Comparison of ENCODE assay signal across 21 cellular contexts in genomic region chr4:148254818-148255366, GRCh38.
"Had no signal": no experiment of that assay in that cellular context is flagged by ENCODE, and none has a peak within 500 bp of the region (broad histone marks: within the 10 kb centered on the region; RNA-seq: fewer than 3 reads in every experiment).

No MANE protein-coding gene starts in this region.

- FAIRE-seq: colon had no signal

- H3K27me3 ChIP-seq: heart left ventricle, right atrium auricular region, sigmoid colon, suprapubic skin, thyroid gland, upper lobe of left lung, uterus had no signal

- DNase-seq: cerebellar nuclear complex; endodermal cell; foreskin melanocyte; heart left ventricle; hippocampal formation; mammary epithelial cell; mucosa of descending colon; natural killer cell; posterior cingulate gyrus; sigmoid colon; stimulated activated CD4-positive, alpha-beta T cell treated with anti-CD3 and anti-CD28 coated beads, Interleukin-2, amount 100 ng/mL, for 24 hours; stimulated activated CD4-positive, alpha-beta T cell treated with anti-CD3 and anti-CD28 coated beads, Interleukin-4, amount 100 ng/mL, for 4 hours; stimulated activated naive CD4-positive, alpha-beta T cell; thyroid gland; upper lobe of left lung; uterus had no signal

- H3K36me3 ChIP-seq: heart left ventricle, right atrium auricular region, sigmoid colon, suprapubic skin, thyroid gland, upper lobe of left lung, uterus had no signal

- H3K4me1 ChIP-seq: upper lobe of left lung, uterus had no signal

- H3K9me3 Mint-ChIP-seq: dendritic cell treated with granulocyte-macrophage colony-stimulating factor and Interleukin-4, amounts not matched to agents 40 ng/mL and 50 ng/mL, for 4 days; endodermal cell; natural killer cell had no signal

- ATAC-seq: heart left ventricle, natural killer cell had no signal

- H3K4me3 ChIP-seq: heart left ventricle, mucosa of descending colon, right atrium auricular region, sigmoid colon, skin epidermis, suprapubic skin, thyroid gland, upper lobe of left lung, uterus had no signal

- H3K27ac ChIP-seq: heart left ventricle, right atrium auricular region, sigmoid colon, skin epidermis, suprapubic skin, thyroid gland, upper lobe of left lung, uterus had no signal

- H3K27ac Mint-ChIP-seq: dendritic cell treated with granulocyte-macrophage colony-stimulating factor and Interleukin-4, amounts not matched to agents 40 ng/mL and 50 ng/mL, for 4 days; endodermal cell; natural killer cell had no signal

- H3K9me3 ChIP-seq: heart left ventricle, mucosa of descending colon, right atrium auricular region, sigmoid colon, suprapubic skin, thyroid gland, upper lobe of left lung, uterus had no signal

- H3K36me3 Mint-ChIP-seq: natural killer cell had no signal

- H3K27me3 Mint-ChIP-seq: dendritic cell treated with granulocyte-macrophage colony-stimulating factor and Interleukin-4, amounts not matched to agents 40 ng/mL and 50 ng/mL, for 4 days had no signal

- H3K4me1 Mint-ChIP-seq: natural killer cell had no signal

- H3K4me3 Mint-ChIP-seq: dendritic cell treated with granulocyte-macrophage colony-stimulating factor and Interleukin-4, amounts not matched to agents 40 ng/mL and 50 ng/mL, for 4 days; endodermal cell; natural killer cell had no signal
